24 cellular contexts compared by ENCODE assay signal in the genomic region with DNA sequence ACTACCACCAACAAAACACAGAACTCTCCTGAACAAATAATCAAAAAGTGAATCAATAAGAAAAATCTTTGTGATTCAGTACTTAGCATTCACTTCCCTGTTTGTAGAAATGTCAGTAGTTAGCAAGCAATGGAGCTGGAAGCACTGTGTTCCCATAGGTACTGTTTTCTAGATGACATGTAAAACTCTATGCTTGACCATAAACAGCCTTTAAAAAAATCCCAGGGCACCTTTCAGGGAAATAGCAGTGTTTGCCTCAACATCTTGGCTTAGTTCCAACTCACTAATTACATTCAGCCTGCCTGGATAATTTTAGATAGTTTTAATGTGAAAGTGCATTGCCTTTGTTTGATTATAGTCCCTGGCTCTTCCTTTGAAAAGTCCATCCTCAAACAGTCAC.
DNase-seq lines count a peak whose midpoint lies in the region; ATAC-seq and TF ChIP-seq lines count a peak whose summit lies in the region.
"Had no signal": no experiment of that assay in that cellular context is flagged by ENCODE, and none has a peak within 500 bp of the region (broad histone marks: within the 10 kb centered on the region; RNA-seq: fewer than 3 reads in every experiment).

No MANE protein-coding gene starts in this region.

- no peaks in the 10 kb centered on the region for H3K4me1 ChIP-seq in spleen
- H3K4me1 ChIP-seq: adrenal gland, esophagus squamous epithelium, heart right ventricle, right lobe of liver, stomach, vagina had no signal

- TF ChIP-seq CTCF in spleen (IDR thresholded peaks at IDR 0.05 in 8 of 11, conservative IDR thresholded peaks at IDR 0.05 in 3 of 11) = no peak

- no peaks in the 10 kb centered on the region for H3K27me3 ChIP-seq in spleen (replicated peaks in 1 of 7)
- H3K27me3 ChIP-seq: adrenal gland, esophagus squamous epithelium, heart right ventricle, right lobe of liver, stomach, vagina had no signal

- intact Hi-C loops in spleen (cut with DNase I; ENCODE audit: low total_unique reads) (no loop called here), Right ventricle myocardium superior (cut with DNase I) (no loop called here), Right ventricle myocardium inferior (cut with DNase I) (no loop called here)

- H3K36me3 ChIP-seq in spleen = no peaks in the 10 kb centered on the region
- H3K36me3 ChIP-seq: adrenal gland, esophagus squamous epithelium, heart right ventricle, right lobe of liver, stomach, vagina had no signal

- peaks cover 0 to 7% (median 5%) of the 10 kb centered on the region in 8 donors for H3K9me3 ChIP-seq in spleen
- H3K9me3 ChIP-seq: adrenal gland, esophagus squamous epithelium, right lobe of liver, vagina had no signal

- ATAC-seq in Right ventricle myocardium superior (ENCODE audit: poor library complexity) (no peak), Right ventricle myocardium inferior (no peak)
- ATAC-seq: GM12878, heart right ventricle, right lobe of liver, T-helper 17 cell had no signal

- DNase-seq in NCI-H1694 treated with DMSO at 0.1 percent for 48 hours (lab: John Stamatoyannopoulos, UW) (peak; percentile 12), NCI-H1694 (lab: John Stamatoyannopoulos, UW) (no peak), NCI-H2081 treated with DMSO at 0.1 percent for 48 hours (lab: John Stamatoyannopoulos, UW) (peak; percentile 47), NCI-H446 treated with DMSO at 0.1 percent for 48 hours (lab: John Stamatoyannopoulos, UW) (peak; percentile 33), left kidney (ENCODE audit: low read depth, low spot score) (peak; percentile 6), spleen (no peak), Right ventricle myocardium superior (no peak), Right ventricle myocardium inferior (ENCODE audit: missing footprints) (no peak)
- DNase-seq: activated CD4-positive, CD25-positive, alpha-beta regulatory T cell; activated T-cell treated with anti-CD3 and anti-CD28 coated beads, Interleukin-2, amount 50 U/mL, for 48 hours; adrenal gland; central memory CD4-positive, alpha-beta T cell; esophagus squamous epithelium; heart right ventricle; kidney; NCI-H774; posterior cingulate gyrus; right lobe of liver; RPMI8226; stimulated activated CD4-positive, alpha-beta T cell treated with anti-CD3 and anti-CD28 coated beads, Interleukin-4, amount 100 ng/mL, for 1 hour; stomach; T-helper 17 cell had no signal

- H3K27ac ChIP-seq in spleen = no peak overlapping the region
- H3K27ac ChIP-seq: adrenal gland, esophagus squamous epithelium, heart right ventricle, right lobe of liver, stomach, vagina had no signal

- no peak overlapping the region for H3K4me3 ChIP-seq in spleen
- H3K4me3 ChIP-seq: adrenal gland, esophagus squamous epithelium, GM12878, heart right ventricle, right lobe of liver, stomach, vagina had no signal

- TF ChIP-seq POLR2A in spleen (IDR thresholded peaks at IDR 0.05) = no peak

Comparison
In these comparisons a context has a peak if more than half of its experiments do, and no peak if none do; other contexts are left out.
1. DNase-seq: peak in NCI-H1694 treated with DMSO at 0.1 percent for 48 hours (single experiment), NCI-H2081 treated with DMSO at 0.1 percent for 48 hours (single experiment), NCI-H446 treated with DMSO at 0.1 percent for 48 hours (single experiment) and left kidney (single experiment); none in NCI-H1694 (single experiment), spleen (single experiment), Right ventricle myocardium superior (single experiment) and Right ventricle myocardium inferior (single experiment).